Comparison of ENCODE assay signal across 22 cellular contexts in genomic region chr9:81574399-81574798, GRCh38.
A peak's percentile ranks its signal among the peaks of the same experiment; 100 is the strongest.
DNase-seq lines count a peak whose midpoint lies in the region; ATAC-seq and TF ChIP-seq lines count a peak whose summit lies in the region.
"Had no signal": no experiment of that assay in that cellular context is flagged by ENCODE, and none has a peak within 500 bp of the region (broad histone marks: within the 10 kb centered on the region; RNA-seq: fewer than 3 reads in every experiment).

No MANE protein-coding gene starts in this region.

- no peak overlapping the region for H3K4me3 Mint-ChIP-seq in nephron
- H3K4me3 Mint-ChIP-seq: activated B cell treated with CpG ODN at 0.5 μM for 24 hours; activated naive CD4-positive, alpha-beta T cell treated with anti-CD3 and anti-CD28 coated beads for 36 hours; effector memory CD8-positive, alpha-beta T cell had no signal

- no peak for TF ChIP-seq EP300 in tibial nerve (IDR thresholded peaks at IDR 0.05)

- H3K36me3 Mint-ChIP-seq in nephron (ENCODE audit: low read depth): peaks cover 15% of the 10 kb centered on the region

- no peak for TF ChIP-seq POLR2A in tibial nerve (IDR thresholded peaks at IDR 0.05)

- ATAC-seq in HG02852 (IDR thresholded peaks at IDR 0.05; ENCODE audit: unreplicated experiment) (no peak), GM19455 (IDR thresholded peaks at IDR 0.05; ENCODE audit: unreplicated experiment) (no peak)
- ATAC-seq: effector memory CD8-positive, alpha-beta T cell; GM12878; Panc1; stimulated activated naive CD8-positive, alpha-beta T cell treated with anti-CD3 and anti-CD28 coated beads, Interleukin-15, Interleukin-2, amounts not matched to agents 100 U/mL and 50 U/mL, for 24 hours had no signal

- H3K27me3 Mint-ChIP-seq in nephron (ENCODE audit: low read depth): no peaks in the 10 kb centered on the region
- H3K27me3 Mint-ChIP-seq: activated B cell treated with CpG ODN at 0.5 μM for 24 hours; effector memory CD8-positive, alpha-beta T cell had no signal

- no peaks in the 10 kb centered on the region for H3K36me3 ChIP-seq in tibial nerve
- H3K36me3 ChIP-seq: cardiac muscle cell, uterus had no signal

- peaks cover 0 to 8% (median 0%) of the 10 kb centered on the region in 4 donors for H3K4me1 ChIP-seq in tibial nerve
- H3K4me1 ChIP-seq: BLaER1, parathyroid adenoma, uterus had no signal

- no peak overlapping the region for H3K27ac ChIP-seq in tibial nerve
- H3K27ac ChIP-seq: BLaER1, cardiac muscle cell, parathyroid adenoma, uterus had no signal

- H3K9me3 Mint-ChIP-seq in nephron: no peaks in the 10 kb centered on the region
- H3K9me3 Mint-ChIP-seq: activated B cell treated with CpG ODN at 0.5 μM for 24 hours; activated naive CD4-positive, alpha-beta T cell treated with anti-CD3 and anti-CD28 coated beads for 36 hours; effector memory CD8-positive, alpha-beta T cell had no signal

- H3K27ac Mint-ChIP-seq in nephron: peak overlapping the region; percentile 5 to 42 (median 23)
- H3K27ac Mint-ChIP-seq: activated B cell treated with CpG ODN at 0.5 μM for 24 hours; activated naive CD4-positive, alpha-beta T cell treated with anti-CD3 and anti-CD28 coated beads for 36 hours; effector memory CD8-positive, alpha-beta T cell had no signal

- H3K9me3 ChIP-seq in tibial nerve: no peaks in the 10 kb centered on the region
- H3K9me3 ChIP-seq: BLaER1, uterus had no signal

- peak; percentile 7 for DNase-seq in DMS79 treated with DMSO at 0.1 percent for 48 hours (lab: John Stamatoyannopoulos, UW)
- DNase-seq in NCI-H226: peak; percentile 49
- peak; percentile 15 for DNase-seq in epithelial cell of esophagus (ENCODE audit: low read depth)
- no peak for DNase-seq in tibial nerve (ENCODE audit: low spot score in 2 of 2)
- no peak for DNase-seq in HUDEP-2 (lab: John Stamatoyannopoulos, UW; ENCODE audit: unreplicated experiment in 76 of 76)
- DNase-seq: activated B cell treated with CpG ODN at 0.5 μM for 24 hours; activated naive CD4-positive, alpha-beta T cell treated with anti-CD3 and anti-CD28 coated beads for 36 hours; effector memory CD8-positive, alpha-beta T cell; islet precursor cell; Kasumi-1; NCI-H1694 treated with DMSO at 0.1 percent for 48 hours; NCI-H526; stimulated activated naive CD8-positive, alpha-beta T cell treated with anti-CD3 and anti-CD28 coated beads, Interleukin-15, Interleukin-2, amounts not matched to agents 100 U/mL and 50 U/mL, for 24 hours; uterus had no signal

- H3K4me1 Mint-ChIP-seq in nephron: peaks cover 4% of the 10 kb centered on the region

- H3K27me3 ChIP-seq in tibial nerve: no peaks in the 10 kb centered on the region
- H3K27me3 ChIP-seq: BLaER1, uterus had no signal

- 48 to 53% methylated on average over 2 of the region's 2 CpGs for WGBS in tibial nerve, 2 donors

- TF ChIP-seq CTCF in epithelial cell of esophagus (IDR thresholded peaks at IDR 0.05; ENCODE audit: insufficient read depth, low read depth, low read length, missing control alignments): no peak
- TF ChIP-seq CTCF in nephron (IDR thresholded peaks at IDR 0.05; ENCODE audit: unreplicated experiment in 3 of 3): no peak
- TF ChIP-seq CTCF in tibial nerve (IDR thresholded peaks at IDR 0.05): no peak

- no peak overlapping the region for H3K4me3 ChIP-seq in epithelial cell of esophagus (ENCODE audit: low read length)
- H3K4me3 ChIP-seq in tibial nerve: no peak overlapping the region
- H3K4me3 ChIP-seq: BLaER1, cardiac muscle cell, GM12878, uterus had no signal

Comparison
In these comparisons a context has a peak if more than half of its experiments do, and no peak if none do; other contexts are left out.
1. DNase-seq: peak in DMS79 treated with DMSO at 0.1 percent for 48 hours (single experiment), NCI-H226 (single experiment) and epithelial cell of esophagus (single experiment); none in tibial nerve (0 of 2) and HUDEP-2 (0 of 76).